In genomic region chr15:82999905-83000671, GRCh38 we compare ENCODE assay signal across 8 cellular contexts. TPM values are rescaled to one million over a fixed set of nuclear protein-coding genes. Genes with fewer than 3 reads are reported as not detected.
DNase-seq lines count a peak whose midpoint lies in the region; ATAC-seq and TF ChIP-seq lines count a peak whose summit lies in the region.

No MANE protein-coding gene starts in this region.

- H3K4me3 ChIP-seq in coronary artery (peak overlapping the region; percentile 52), lower lobe of right lung (peak overlapping the region; percentile 28), tibial artery (peak overlapping the region; percentile 22 to 38)

- H3K27ac ChIP-seq in coronary artery, result peak overlapping the region; percentile 6 to 14
- H3K27ac ChIP-seq in lower lobe of right lung, result peak overlapping the region; percentile 36
- H3K27ac ChIP-seq in tibial artery, result peak overlapping the region in 1 of 2 donors; percentile 33

- H3K9me3 ChIP-seq in lower lobe of right lung (no peaks in the 10 kb centered on the region), tibial artery (no peaks in the 10 kb centered on the region)

- ATAC-seq in GM21528 (IDR thresholded peaks at IDR 0.05; ENCODE audit: low FRiP score, unreplicated experiment), result peak; percentile 71
- ATAC-seq in lower lobe of right lung, result peak; percentile 63 to 72

- intact Hi-C loops in lower lobe of right lung (cut with DNase I), result no loop called here
- intact Hi-C loops in tibial artery (cut with DNase I; ENCODE audit: low total_unique reads), result no loop called here

- DNase-seq in NCI-H1417 (lab: John Stamatoyannopoulos, UW) (peak; percentile 25 to 68 (median 29)), NCI-H1417 treated with DMSO at 0.1 percent for 48 hours (lab: John Stamatoyannopoulos, UW) (no peak), LoVo (ENCODE audit: low spot score) (peak; percentile 30), SW480 (ENCODE audit: low spot score) (peak; percentile 69), coronary artery (ENCODE audit: low spot score) (no peak), lower lobe of right lung (no peak), tibial artery (no peak)

- H3K36me3 ChIP-seq in lower lobe of right lung (peaks cover 12% of the 10 kb centered on the region), tibial artery (peaks cover under 1 to 13% (median 5%) of the 10 kb centered on the region in 3 donors)

- TF ChIP-seq CTCF in coronary artery (IDR thresholded peaks at IDR 0.05) (peak; percentile 40), lower lobe of right lung (IDR thresholded peaks at IDR 0.05) (peak; percentile 31), tibial artery (IDR thresholded peaks at IDR 0.05) (peak in 1 of 2 experiments; percentile 44)

- H3K27me3 ChIP-seq in lower lobe of right lung (ENCODE audit: low read depth) (no peaks in the 10 kb centered on the region), tibial artery (no peaks in the 10 kb centered on the region)

- H3K4me1 ChIP-seq in lower lobe of right lung, result peaks cover 8% of the 10 kb centered on the region
- H3K4me1 ChIP-seq in tibial artery, result peaks cover 0 to 8% (median 8%) of the 10 kb centered on the region in 4 donors

RNA-seq across cellular contexts. Expression of gene C15orf40, which starts 11.4 kb away (rescaled TPM):
- 17.8 TPM for total RNA-seq in lower lobe of right lung

RNA-seq across cellular contexts. Expression of gene RAMAC, which starts 14.1 kb away (rescaled TPM):
- 17.9 TPM for total RNA-seq in lower lobe of right lung

RNA-seq across cellular contexts. Expression of gene HOMER2, which starts 47.6 kb away (rescaled TPM):
- total RNA-seq in lower lobe of right lung, result 16.2 TPM

Comparison
In these comparisons a context has a peak if more than half of its experiments do, and no peak if none do; other contexts are left out.
1. DNase-seq: peak in NCI-H1417 (3 of 3), LoVo (single experiment) and SW480 (single experiment); none in NCI-H1417 treated with DMSO at 0.1 percent for 48 hours (single experiment), coronary artery (single experiment), lower lobe of right lung (single experiment) and tibial artery (0 of 2).
2. Peak in every context shown above with its lines, with median percentiles within 50 percentile points of each other: H3K4me3 ChIP-seq.